ENCODE assay signal across 14 cellular contexts in the genomic region with DNA sequence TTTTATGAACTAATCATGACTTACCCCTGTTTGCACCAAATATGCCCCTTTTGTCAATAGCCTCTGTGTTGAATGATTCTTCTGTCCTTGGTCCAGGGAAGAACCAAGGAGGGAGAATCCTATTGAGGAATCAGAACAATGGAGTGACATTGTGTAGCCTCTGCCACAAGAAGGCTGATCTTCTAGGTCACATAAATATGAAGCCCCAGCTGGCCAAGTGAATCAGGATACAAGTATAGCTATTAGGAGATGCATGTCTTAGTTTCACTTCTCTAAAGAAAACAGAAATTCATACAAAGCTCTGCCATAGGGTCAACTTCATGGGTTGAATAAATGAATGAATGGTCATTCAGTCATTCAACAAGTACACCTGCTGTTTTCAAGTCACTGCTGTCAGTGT.
"Had no signal": no experiment of that assay in that cellular context is flagged by ENCODE, and none has a peak within 500 bp of the region (broad histone marks: within the 10 kb centered on the region; RNA-seq: fewer than 3 reads in every experiment).

No MANE protein-coding gene starts in this region.

- H3K4me1 ChIP-seq: right lobe of liver had no signal

- H3K36me3 ChIP-seq: right lobe of liver had no signal

- H3K27ac ChIP-seq: coronary artery, right lobe of liver, testis had no signal

- ATAC-seq: effector memory CD8-positive, alpha-beta T cell; left colon; mucosa of descending colon; natural killer cell; right lobe of liver; T-helper 17 cell had no signal

- H3K27me3 ChIP-seq: right lobe of liver, testis had no signal

- DNase-seq: activated CD4-positive, alpha-beta T cell treated with anti-CD3 and anti-CD28 coated beads, Interleukin-2, amount 50 U/mL, for 1 hour; activated CD4-positive, CD25-positive, alpha-beta regulatory T cell; central memory CD4-positive, alpha-beta T cell; effector memory CD8-positive, alpha-beta T cell; immature natural killer cell; left colon; mucosa of descending colon; natural killer cell; right lobe of liver; stimulated activated CD4-positive, alpha-beta T cell treated with anti-CD3 and anti-CD28 coated beads, Interleukin-12 subunit alpha, Interleukin-12 subunit beta, amount 100 ng/mL, for 4 hours; stimulated activated naive CD4-positive, alpha-beta T cell; T-helper 17 cell; testis had no signal

- H3K4me3 ChIP-seq: coronary artery, mucosa of descending colon, right lobe of liver, testis had no signal

- H3K9me3 ChIP-seq: mucosa of descending colon, right lobe of liver, testis had no signal
